In genomic region chr18:35964319-35964718, GRCh38 we compare ENCODE assay signal across 16 cellular contexts.
DNase-seq lines count a peak whose midpoint lies in the region; ATAC-seq, FAIRE-seq and TF ChIP-seq lines count a peak whose summit lies in the region.
"Had no signal": no experiment of that assay in that cellular context is flagged by ENCODE, and none has a peak within 500 bp of the region (broad histone marks: within the 10 kb centered on the region; RNA-seq: fewer than 3 reads in every experiment).

No MANE protein-coding gene starts in this region.

- TF ChIP-seq CTCF in bronchial epithelial cell (IDR thresholded peaks at IDR 0.05; ENCODE audit: insufficient read depth, low read length, severe bottlenecking), result no peak

- H3K4me1 Mint-ChIP-seq in activated CD4-positive, alpha-beta T cell treated with anti-CD3 and anti-CD28 coated beads, Interleukin-2, amount 10 ng/mL, durations not matched to agents 24 days and 14 days, result peaks cover 6% of the 10 kb centered on the region

- no peaks in the 10 kb centered on the region for H3K9me3 Mint-ChIP-seq in activated CD4-positive, alpha-beta T cell treated with anti-CD3 and anti-CD28 coated beads, Interleukin-2, amount 10 ng/mL, durations not matched to agents 24 days and 14 days
- no peaks in the 10 kb centered on the region for H3K9me3 Mint-ChIP-seq in activated naive CD4-positive, alpha-beta T cell treated with anti-CD3 and anti-CD28 coated beads, Interleukin-2, amount 50 U/mL, for 72 hours

- no peak overlapping the region for H3K4me3 ChIP-seq in bronchial epithelial cell (ENCODE audit: low read depth, low read length)
- H3K4me3 ChIP-seq: BLaER1 had no signal

- no peaks in the 10 kb centered on the region for H3K27me3 ChIP-seq in bronchial epithelial cell (ENCODE audit: control insufficient read depth, insufficient read depth, low read length)
- H3K27me3 ChIP-seq: BLaER1 had no signal

- no peak overlapping the region for H3K4me3 Mint-ChIP-seq in activated CD4-positive, alpha-beta T cell treated with anti-CD3 and anti-CD28 coated beads, Interleukin-2, amount 10 ng/mL, durations not matched to agents 24 days and 14 days
- H3K4me3 Mint-ChIP-seq: CD8-positive, alpha-beta memory T cell had no signal

- no peaks in the 10 kb centered on the region for H3K36me3 ChIP-seq in bronchial epithelial cell (ENCODE audit: control insufficient read depth, insufficient read depth, low read length)
- H3K36me3 ChIP-seq: BLaER1 had no signal

- DNase-seq in activated CD4-positive, alpha-beta T cell treated with anti-CD3 and anti-CD28 coated beads, Interleukin-2, amount 10 ng/mL, durations not matched to agents 24 days and 14 days, result no peak
- no peak for DNase-seq in activated CD4-positive, alpha-beta T cell treated with anti-CD3 and anti-CD28 coated beads, Interleukin-2, amount 50 U/mL, for 1 hour
- no peak for DNase-seq in activated naive CD4-positive, alpha-beta T cell treated with anti-CD3 and anti-CD28 coated beads, Interleukin-2, amount 50 U/mL, for 72 hours (ENCODE audit: low spot score in 2 of 2)
- DNase-seq in activated naive CD4-positive, alpha-beta T cell treated with anti-CD3 and anti-CD28 coated beads, Interleukin-2, amount 50 U/mL, for 16 hours, result no peak
- no peak for DNase-seq in bronchial epithelial cell (ENCODE audit: low read depth)
- DNase-seq in putamen (ENCODE audit: low spot score), result no peak
- no peak for DNase-seq in GM03348 (ENCODE audit: low spot score)
- DNase-seq: 8988T; AML-193; Caco-2; CD8-positive, alpha-beta memory T cell; DND-41; GDM1 had no signal

- intact Hi-C loops in activated CD4-positive, alpha-beta T cell treated with anti-CD3 and anti-CD28 coated beads, Interleukin-2, amount 10 ng/mL, durations not matched to agents 24 days and 14 days (cut with micrococcal nuclease), result no loop called here

- peak; percentile 32 for FAIRE-seq in bronchial epithelial cell (lab: Jason Lieb, UNC)
- FAIRE-seq: H54 had no signal

- peaks cover 1% of the 10 kb centered on the region for H3K27me3 Mint-ChIP-seq in activated CD4-positive, alpha-beta T cell treated with anti-CD3 and anti-CD28 coated beads, Interleukin-2, amount 10 ng/mL, durations not matched to agents 24 days and 14 days

- no peaks in the 10 kb centered on the region for H3K36me3 Mint-ChIP-seq in activated CD4-positive, alpha-beta T cell treated with anti-CD3 and anti-CD28 coated beads, Interleukin-2, amount 10 ng/mL, durations not matched to agents 24 days and 14 days (ENCODE audit: low read depth)
- peaks cover 0 to 7% of the 10 kb centered on the region in 2 donors for H3K36me3 Mint-ChIP-seq in activated naive CD4-positive, alpha-beta T cell treated with anti-CD3 and anti-CD28 coated beads, Interleukin-2, amount 50 U/mL, for 72 hours

- peak; percentile 47 to 92 for ATAC-seq in activated naive CD4-positive, alpha-beta T cell treated with anti-CD3 and anti-CD28 coated beads, Interleukin-2, amount 50 U/mL, for 72 hours
- ATAC-seq: HCT116 had no signal

- H3K27ac Mint-ChIP-seq in activated CD4-positive, alpha-beta T cell treated with anti-CD3 and anti-CD28 coated beads, Interleukin-2, amount 10 ng/mL, durations not matched to agents 24 days and 14 days, result peak overlapping the region; percentile 84
- peak overlapping the region; percentile 36 to 73 for H3K27ac Mint-ChIP-seq in activated naive CD4-positive, alpha-beta T cell treated with anti-CD3 and anti-CD28 coated beads, Interleukin-2, amount 50 U/mL, for 72 hours
- H3K27ac Mint-ChIP-seq: CD8-positive, alpha-beta memory T cell had no signal
